Comparison of ENCODE assay signal across 8 cellular contexts in the genomic region with DNA sequence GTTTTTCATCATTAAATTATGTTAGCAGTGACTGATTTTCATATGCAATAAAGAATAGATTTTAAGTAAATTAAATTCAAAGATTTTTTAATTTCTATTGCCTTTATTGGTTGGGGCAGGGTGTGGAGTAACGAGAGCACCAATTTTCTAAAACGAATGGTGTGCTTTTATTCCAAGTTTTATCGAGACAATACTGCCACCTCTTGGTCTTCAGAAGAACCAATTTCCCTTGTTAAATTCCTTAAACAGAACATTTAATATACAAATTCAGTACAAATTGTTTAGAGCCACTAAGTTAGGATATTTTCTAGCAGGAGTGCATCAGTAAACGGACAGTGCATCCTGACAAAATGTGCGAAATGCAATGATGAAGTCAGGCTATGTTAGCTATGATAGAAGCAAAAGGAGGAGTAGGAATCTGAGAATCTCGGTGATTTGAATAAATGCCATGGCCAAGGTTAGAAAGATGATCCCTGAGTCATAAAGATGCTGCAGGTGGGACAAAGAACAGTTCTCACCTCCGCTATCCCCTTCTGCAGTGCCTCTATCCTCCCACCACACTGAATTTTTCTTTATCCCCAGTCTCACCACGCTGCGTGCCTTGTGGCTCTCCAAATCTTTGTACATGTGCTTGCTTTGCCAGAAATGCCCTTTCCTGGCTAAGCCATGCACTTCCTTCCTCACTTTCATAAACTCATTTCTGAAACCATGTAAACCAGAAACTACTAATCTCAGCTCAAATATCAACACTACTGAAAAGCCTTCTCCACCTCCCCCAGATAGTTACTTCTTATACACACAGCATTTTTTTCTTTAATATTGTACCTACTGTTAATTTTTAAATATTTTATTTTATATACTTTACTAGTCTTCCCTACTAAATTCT. TPM values are rescaled to one million over a fixed set of nuclear protein-coding genes. Genes with fewer than 3 reads are reported as not detected.
A peak's percentile ranks its signal among the peaks of the same experiment; 100 is the strongest.
DNase-seq lines count a peak whose midpoint lies in the region; ATAC-seq and TF ChIP-seq lines count a peak whose summit lies in the region.

No MANE protein-coding gene starts in this region.

- H3K27me3 ChIP-seq in body of pancreas: no peaks in the 10 kb centered on the region
- no peaks in the 10 kb centered on the region for H3K27me3 ChIP-seq in left lung

- H3K27ac ChIP-seq in body of pancreas (no peak overlapping the region), left lung (no peak overlapping the region)

- TF ChIP-seq CTCF in body of pancreas (IDR thresholded peaks at IDR 0.05): peak; percentile 23 to 77 (median 68)
- peak; percentile 34 to 36 for TF ChIP-seq CTCF in left lung (IDR thresholded peaks at IDR 0.05)

- intact Hi-C loops in body of pancreas (cut with DNase I) (loop anchor here (5.0 to 10.0 kb wide), 3 partner anchors 202 to 322 kb away; no protein-coding TSS in a partner anchor), left lung (cut with DNase I) (no loop called here)

- DNase-seq in NCI-H748 (lab: John Stamatoyannopoulos, UW; ENCODE audit: unreplicated experiment) (peak; percentile 42), NCI-H748 treated with DMSO at 0.1 percent for 48 hours (lab: John Stamatoyannopoulos, UW) (no peak), NCI-H1105 treated with DMSO at 0.1 percent for 48 hours (lab: John Stamatoyannopoulos, UW) (peak; percentile 61), body of pancreas (no peak), left lung (no peak), mucosa of gallbladder (ENCODE audit: low spot score) (no peak), AG08396 (ENCODE audit: low spot score) (no peak)

- H3K9me3 ChIP-seq in body of pancreas (no peaks in the 10 kb centered on the region), left lung (no peaks in the 10 kb centered on the region)

- H3K4me3 ChIP-seq in body of pancreas (no peak overlapping the region), left lung (no peak overlapping the region)

- WGBS in body of pancreas, 2 donors: 36 to 38% methylated on average over 9 of the region's 9 CpGs

- ATAC-seq in body of pancreas (no peak), left lung (peak; percentile 70), GM18868 (IDR thresholded peaks at IDR 0.05; ENCODE audit: unreplicated experiment) (no peak)

- no peaks in the 10 kb centered on the region for H3K36me3 ChIP-seq in body of pancreas (replicated peaks in 1 of 2; ENCODE audit: insufficient read depth in 1 of 2, low read depth in 2 of 2)
- peaks cover 0 to 24% of the 10 kb centered on the region in 2 donors for H3K36me3 ChIP-seq in left lung

- H3K4me1 ChIP-seq in body of pancreas: no peaks in the 10 kb centered on the region
- no peaks in the 10 kb centered on the region for H3K4me1 ChIP-seq in left lung

- TF ChIP-seq POLR2A in body of pancreas (IDR thresholded peaks at IDR 0.05): no peak

RNA-seq across cellular contexts. Expression of gene AGBL3, which starts 31.9 kb away (rescaled TPM):
- total RNA-seq in body of pancreas (1 to 10 TPM in 1 of 2 donors, under 1 TPM in 1; 0.33 to 2.6 TPM), left lung (1 to 10 TPM; 2.7 to 3.4 TPM), mucosa of gallbladder (4.1 TPM)

Comparison
In these comparisons a context has a peak if more than half of its experiments do, and no peak if none do; other contexts are left out.
1. DNase-seq: peak in NCI-H748 (single experiment) and NCI-H1105 treated with DMSO at 0.1 percent for 48 hours (single experiment); none in NCI-H748 treated with DMSO at 0.1 percent for 48 hours (single experiment), body of pancreas (0 of 4), left lung (0 of 2), mucosa of gallbladder (single experiment) and AG08396 (single experiment).